21 cellular contexts compared by ENCODE assay signal in the genomic region with DNA sequence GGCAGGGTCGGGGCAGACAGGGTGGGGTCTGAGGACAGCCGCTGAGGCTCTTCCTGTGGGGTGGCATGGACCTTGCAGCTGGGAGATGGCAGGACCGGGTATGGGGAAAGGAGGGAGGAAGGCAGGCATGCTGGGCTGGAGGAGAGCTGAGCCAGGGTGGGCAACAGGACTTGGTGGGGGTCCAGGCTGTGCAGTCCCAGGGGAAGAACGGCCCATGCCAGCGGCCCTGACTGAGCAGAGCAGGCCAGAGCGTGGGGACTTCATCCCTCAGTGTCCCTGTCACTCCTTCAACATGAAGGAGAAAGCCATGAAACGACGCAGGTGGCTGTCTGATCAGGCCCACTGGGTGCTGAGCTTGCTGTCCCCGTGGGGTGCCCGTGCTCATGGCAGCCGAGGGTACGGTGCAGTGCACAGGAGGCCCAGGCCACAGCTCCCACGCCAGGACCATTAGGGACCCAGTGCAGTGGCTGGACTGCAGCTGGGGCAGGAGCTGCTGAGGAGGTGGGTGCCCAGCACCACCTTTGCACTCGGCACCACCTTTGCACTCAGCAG.
DNase-seq lines count a peak whose midpoint lies in the region; ATAC-seq and TF ChIP-seq lines count a peak whose summit lies in the region.
"Had no signal": no experiment of that assay in that cellular context is flagged by ENCODE, and none has a peak within 500 bp of the region (broad histone marks: within the 10 kb centered on the region; RNA-seq: fewer than 3 reads in every experiment).

No MANE protein-coding gene starts in this region.

- CTCF ChIA-PET in activated CD4-positive, alpha-beta T cell treated with anti-CD3 and anti-CD28 coated beads, Interleukin-2, amount 10 ng/mL, durations not matched to agents 7 days and 5 days (lab: Charles Lee): no interaction called here

- no peaks in the 10 kb centered on the region for H3K4me1 ChIP-seq in RWPE2 (ENCODE audit: insufficient read depth, poor library complexity, severe bottlenecking)
- no peaks in the 10 kb centered on the region for H3K4me1 ChIP-seq in mesenchymal stem cell (ENCODE audit: control insufficient read depth, insufficient read depth, low read depth, low read length)
- H3K4me1 ChIP-seq in upper lobe of left lung: no peaks in the 10 kb centered on the region
- H3K4me1 ChIP-seq: A549 had no signal

- H3K9me3 Mint-ChIP-seq in activated CD4-positive, alpha-beta T cell treated with anti-CD3 and anti-CD28 coated beads, Interleukin-2, amount 10 ng/mL, durations not matched to agents 7 days and 5 days: no peaks in the 10 kb centered on the region

- ATAC-seq in RWPE2 (ENCODE audit: low read depth) (no peak), sciatic nerve (peak; percentile 30), upper lobe of left lung (ENCODE audit: low FRiP score in 2 of 2) (peak; percentile 18 to 19), HG02678 (IDR thresholded peaks at IDR 0.05; ENCODE audit: unreplicated experiment) (no peak)
- ATAC-seq: A549, HepG2 had no signal

- no peak overlapping the region for H3K27ac Mint-ChIP-seq in activated CD4-positive, alpha-beta T cell treated with anti-CD3 and anti-CD28 coated beads, Interleukin-2, amount 10 ng/mL, durations not matched to agents 7 days and 5 days
- H3K27ac Mint-ChIP-seq: B cell; CD4-positive, CD25-positive, alpha-beta regulatory T cell had no signal

- H2BK15ac ChIP-seq in mesenchymal stem cell (ENCODE audit: low read depth, poor library complexity, severe bottlenecking): no peak overlapping the region

- H3K23ac ChIP-seq in mesenchymal stem cell (ENCODE audit: low read length in 2 of 2): no peak overlapping the region

- no peaks in the 10 kb centered on the region for H3K27me3 Mint-ChIP-seq in activated CD4-positive, alpha-beta T cell treated with anti-CD3 and anti-CD28 coated beads, Interleukin-2, amount 10 ng/mL, durations not matched to agents 7 days and 5 days
- H3K27me3 Mint-ChIP-seq: B cell; CD4-positive, CD25-positive, alpha-beta regulatory T cell had no signal

- no peak for TF ChIP-seq EP300 in upper lobe of left lung (IDR thresholded peaks at IDR 0.05)

- no peak overlapping the region for H3K9ac ChIP-seq in mesenchymal stem cell (ENCODE audit: low read length)

- no peak overlapping the region for H2AFZ ChIP-seq in mesenchymal stem cell (ENCODE audit: low read depth, low read length)

- DNase-seq in RWPE2 (ENCODE audit: low spot score) (peak; percentile 46), mesenchymal stem cell (no peak), sciatic nerve (ENCODE audit: low spot score) (peak; percentile 45), upper lobe of left lung (no peak)
- DNase-seq in stimulated activated CD4-positive, alpha-beta T cell treated with anti-CD3 and anti-CD28 coated beads, Interleukin-4, amount 100 ng/mL, for 24 hours: no peak
- DNase-seq in stimulated activated naive CD4-positive, alpha-beta T cell (lab: John Stamatoyannopoulos, UW): no peak
- DNase-seq in activated CD4-positive, alpha-beta T cell treated with anti-CD3 and anti-CD28 coated beads, Interleukin-2, amount 10 ng/mL, durations not matched to agents 7 days and 5 days: no peak
- DNase-seq: CD4-positive, CD25-positive, alpha-beta regulatory T cell; KBM-7; NCI-H1092; NCI-H1436 treated with DMSO at 0.1 percent for 48 hours; NCI-H1930; NCI-H2227 treated with DMSO at 0.1 percent for 48 hours; NCI-H510A treated with DMSO at 0.1 percent for 48 hours; NCI-H748 treated with DMSO at 0.1 percent for 48 hours; NK-92 treated with Interleukin-12 subunit alpha and Interleukin-12 subunit beta, amount 100 ng/mL, for 24 hours had no signal

- no peaks in the 10 kb centered on the region for H3K4me1 Mint-ChIP-seq in activated CD4-positive, alpha-beta T cell treated with anti-CD3 and anti-CD28 coated beads, Interleukin-2, amount 10 ng/mL, durations not matched to agents 7 days and 5 days
- H3K4me1 Mint-ChIP-seq: B cell; CD4-positive, CD25-positive, alpha-beta regulatory T cell had no signal

- no peak overlapping the region for H3K4me3 ChIP-seq in RWPE2 (ENCODE audit: severe bottlenecking)
- no peak overlapping the region for H3K4me3 ChIP-seq in mesenchymal stem cell (ENCODE audit: insufficient read depth in 1 of 2, low read depth in 1 of 2, low read length in 2 of 2)
- no peak overlapping the region for H3K4me3 ChIP-seq in upper lobe of left lung
- H3K4me3 ChIP-seq: A549 had no signal

- WGBS in mesenchymal stem cell: 64% methylated on average over 14 of the region's 14 CpGs
- 80 to 89% methylated on average over 4 to 14 of the region's 14 CpGs for WGBS in upper lobe of left lung, 2 donors

- no peak overlapping the region for H3K4me2 ChIP-seq in mesenchymal stem cell (ENCODE audit: low read length, poor library complexity, severe bottlenecking)
- H3K4me2 ChIP-seq: A549 had no signal

- peak overlapping the region; percentile 19 for H4K91ac ChIP-seq in mesenchymal stem cell (ENCODE audit: low read length)

- no peak for TF ChIP-seq CTCF in RWPE2 (IDR thresholded peaks at IDR 0.05; ENCODE audit: poor library complexity, severe bottlenecking)
- no peak for TF ChIP-seq CTCF in upper lobe of left lung (IDR thresholded peaks at IDR 0.05)

- H2BK120ac ChIP-seq in mesenchymal stem cell (ENCODE audit: low read depth, low read length): no peak overlapping the region

- H2AK5ac ChIP-seq in mesenchymal stem cell (ENCODE audit: low read length, severe bottlenecking): no peak overlapping the region

- H3K27ac ChIP-seq in RWPE2 (ENCODE audit: poor library complexity, severe bottlenecking) (no peak overlapping the region), mesenchymal stem cell (ENCODE audit: low read length, poor library complexity, severe bottlenecking) (no peak overlapping the region), upper lobe of left lung (no peak overlapping the region)
- H3K27ac ChIP-seq: A549, HL-60 had no signal

- intact Hi-C loops in sciatic nerve (cut with DNase I): no loop called here

- POLR2A ChIA-PET in activated CD4-positive, alpha-beta T cell treated with anti-CD3 and anti-CD28 coated beads, Interleukin-2, amount 10 ng/mL, durations not matched to agents 7 days and 5 days (lab: Charles Lee): no interaction called here

- no peaks in the 10 kb centered on the region for H3K36me3 Mint-ChIP-seq in activated CD4-positive, alpha-beta T cell treated with anti-CD3 and anti-CD28 coated beads, Interleukin-2, amount 10 ng/mL, durations not matched to agents 7 days and 5 days (ENCODE audit: low read depth)
- H3K36me3 Mint-ChIP-seq: CD4-positive, CD25-positive, alpha-beta regulatory T cell had no signal

- no peaks in the 10 kb centered on the region for H3K27me3 ChIP-seq in RWPE2 (ENCODE audit: insufficient read depth, poor library complexity, severe bottlenecking)
- no peaks in the 10 kb centered on the region for H3K27me3 ChIP-seq in mesenchymal stem cell (ENCODE audit: control insufficient read depth in 1 of 2, insufficient read depth in 1 of 2, low read length in 2 of 2)
- no peaks in the 10 kb centered on the region for H3K27me3 ChIP-seq in upper lobe of left lung

- H3K9me3 ChIP-seq in RWPE2 (ENCODE audit: severe bottlenecking) (peaks cover 6% of the 10 kb centered on the region), mesenchymal stem cell (ENCODE audit: control insufficient read depth, low read length) (peaks cover 3% of the 10 kb centered on the region), upper lobe of left lung (no peaks in the 10 kb centered on the region)

- H2BK5ac ChIP-seq in mesenchymal stem cell (ENCODE audit: low read depth, low read length, poor library complexity, severe bottlenecking): no peak overlapping the region

- H3K36me3 ChIP-seq in RWPE2 (ENCODE audit: low read depth): no peaks in the 10 kb centered on the region
- H3K36me3 ChIP-seq in mesenchymal stem cell (ENCODE audit: control insufficient read depth in 1 of 2, insufficient read depth in 2 of 2, low read depth in 1 of 2, low read length in 2 of 2): no peaks in the 10 kb centered on the region
- H3K36me3 ChIP-seq in upper lobe of left lung: no peaks in the 10 kb centered on the region

- H3K14ac ChIP-seq in mesenchymal stem cell (ENCODE audit: low read length in 2 of 2): no peak overlapping the region

- no peak overlapping the region for H3K4me3 Mint-ChIP-seq in activated CD4-positive, alpha-beta T cell treated with anti-CD3 and anti-CD28 coated beads, Interleukin-2, amount 10 ng/mL, durations not matched to agents 7 days and 5 days
- H3K4me3 Mint-ChIP-seq: B cell; CD4-positive, CD25-positive, alpha-beta regulatory T cell had no signal

- H3K18ac ChIP-seq in mesenchymal stem cell (ENCODE audit: low read depth in 1 of 2, low read length in 2 of 2): no peak overlapping the region

- TF ChIP-seq POLR2A in upper lobe of left lung (IDR thresholded peaks at IDR 0.05): no peak

- H4K8ac ChIP-seq in mesenchymal stem cell (ENCODE audit: low read length): no peak overlapping the region

- no peak overlapping the region for H3K4ac ChIP-seq in mesenchymal stem cell (ENCODE audit: low read depth in 1 of 2, low read length in 2 of 2)

- no peaks in the 10 kb centered on the region for H3K79me1 ChIP-seq in mesenchymal stem cell (replicated peaks; ENCODE audit: low read length, poor library complexity, severe bottlenecking)

- H2BK12ac ChIP-seq in mesenchymal stem cell (ENCODE audit: low read length in 2 of 2): no peak overlapping the region

Comparison
In these comparisons a context has a peak if more than half of its experiments do, and no peak if none do; other contexts are left out.
1. ATAC-seq: peak in sciatic nerve (single experiment) and upper lobe of left lung (2 of 2); none in RWPE2 (single experiment) and HG02678 (single experiment).
2. DNase-seq: peak in RWPE2 (single experiment) and sciatic nerve (single experiment); none in mesenchymal stem cell (single experiment), upper lobe of left lung (0 of 2), stimulated activated CD4-positive, alpha-beta T cell treated with anti-CD3 and anti-CD28 coated beads, Interleukin-4, amount 100 ng/mL, for 24 hours (single experiment), stimulated activated naive CD4-positive, alpha-beta T cell (0 of 6) and activated CD4-positive, alpha-beta T cell treated with anti-CD3 and anti-CD28 coated beads, Interleukin-2, amount 10 ng/mL, durations not matched to agents 7 days and 5 days (single experiment).